Comparison of ENCODE assay signal across 1 cellular context in genomic region chr12:108647199-108647935, GRCh38.
TF ChIP-seq lines count a peak whose summit lies in the region.

No MANE protein-coding gene starts in this region.

TF ChIP-seq in H1, 55 proteins besides CTCF, POLR2A, EP300 and RAD21:
- TF ChIP-seq GABPA (IDR thresholded peaks at IDR 0.05; ENCODE audit: borderline replicate concordance, insufficient read depth, low read length) (no peak), GTF2F1 (IDR thresholded peaks at IDR 0.05; ENCODE audit: borderline replicate concordance, low read depth, low read length) (no peak), KDM1A (IDR thresholded peaks at IDR 0.05; ENCODE audit: borderline replicate concordance, low read length) (no peak), HDAC2 (IDR thresholded peaks at IDR 0.05; ENCODE audit: borderline replicate concordance in 1 of 2, low read depth in 2 of 2, low read length in 2 of 2) (no peak), YY1 (IDR thresholded peaks at IDR 0.05; ENCODE audit: low read depth, low read length) (no peak), RFX5 (IDR thresholded peaks at IDR 0.05; ENCODE audit: borderline replicate concordance, low read depth, low read length) (no peak), KDM4A (IDR thresholded peaks at IDR 0.05; ENCODE audit: low read depth, low read length, severe bottlenecking) (no peak), TAF1 (IDR thresholded peaks at IDR 0.05; ENCODE audit: low read depth, low read length) (no peak), CBX8 (IDR thresholded peaks at IDR 0.05; ENCODE audit: borderline replicate concordance, low read depth, low read length) (no peak), ASH2L (IDR thresholded peaks at IDR 0.05; ENCODE audit: low read length) (no peak), SIX5 (IDR thresholded peaks at IDR 0.05; ENCODE audit: low read depth, low read length) (no peak), POLR2AphosphoS5 (IDR thresholded peaks at IDR 0.05; ENCODE audit: low read depth, low read length) (no peak), CTBP2 (IDR thresholded peaks at IDR 0.05; ENCODE audit: borderline replicate concordance, insufficient read depth, insufficient read length, low read length) (no peak), SP4 (IDR thresholded peaks at IDR 0.05; ENCODE audit: low read length) (no peak), SP1 (IDR thresholded peaks at IDR 0.05; ENCODE audit: low read depth, low read length) (no peak)
TF ChIP-seq in H1: peak in this region for 0.
